ENCODE assay signal across 17 cellular contexts in the genomic region with DNA sequence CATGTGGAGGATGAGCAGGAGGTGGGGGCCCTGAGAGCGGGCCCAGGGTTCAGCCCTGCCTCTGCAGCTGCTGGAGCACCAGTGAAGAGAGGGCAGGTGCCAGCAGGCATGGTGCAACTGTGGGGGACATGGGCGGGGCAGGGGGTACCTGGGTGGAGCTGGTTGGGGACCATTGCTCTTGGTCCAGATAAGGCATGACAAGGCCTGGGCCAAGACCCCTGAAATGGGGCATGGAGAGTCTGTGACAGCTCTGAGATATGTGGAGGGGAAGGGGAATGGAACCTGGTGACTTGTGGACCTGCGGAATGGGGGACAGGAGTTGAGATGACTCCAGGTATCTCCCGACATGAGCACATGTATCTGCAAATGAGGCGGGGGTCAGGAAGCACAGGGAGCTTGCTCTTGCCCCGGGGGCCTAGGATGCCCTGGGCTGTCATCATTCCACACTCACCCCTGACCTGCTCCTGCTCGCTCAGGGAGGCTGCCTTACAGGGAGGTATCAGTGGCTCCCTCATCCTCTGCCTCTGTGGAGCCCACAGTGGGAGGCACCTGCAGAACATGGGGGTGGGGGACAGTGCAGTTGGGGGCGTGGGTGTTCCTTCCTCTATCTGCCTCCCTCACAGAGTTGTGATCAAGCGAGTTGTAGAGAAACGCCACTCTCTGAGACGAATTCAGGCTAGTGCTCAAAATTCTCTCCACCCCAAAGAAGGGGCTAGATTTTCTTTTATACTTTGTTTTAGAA. TPM values are rescaled to one million over a fixed set of nuclear protein-coding genes. Genes with fewer than 3 reads are reported as not detected.
DNase-seq lines count a peak whose midpoint lies in the region; ATAC-seq, FAIRE-seq and TF ChIP-seq lines count a peak whose summit lies in the region.
"Had no signal": no experiment of that assay in that cellular context is flagged by ENCODE, and none has a peak within 500 bp of the region (broad histone marks: within the 10 kb centered on the region; RNA-seq: fewer than 3 reads in every experiment).

No MANE protein-coding gene starts in this region.

- no peaks in the 10 kb centered on the region for H3K79me2 ChIP-seq in H1 (ENCODE audit: control insufficient read depth in 1 of 2, insufficient read depth in 2 of 2, low read length in 2 of 2)

- no peak overlapping the region for H3K18ac ChIP-seq in H1 (ENCODE audit: extremely low read depth, low read length)

- no peaks in the 10 kb centered on the region for H3K79me1 ChIP-seq in H1 (ENCODE audit: low read depth, low read length)

- peak overlapping the region; percentile 19; the same call in 1 of the 2 replicates for H2BK15ac ChIP-seq in H1 (ENCODE audit: low read length)

- no peak overlapping the region for H2BK120ac ChIP-seq in H1 (replicated peaks; ENCODE audit: low read depth, low read length)

- no peak for TF ChIP-seq RAD21 in H1 (IDR thresholded peaks at IDR 0.05 in 1 of 2, conservative IDR thresholded peaks at IDR 0.05 in 1 of 2; ENCODE audit: low read depth in 2 of 2, low read length in 2 of 2)

- H3K36me3 Mint-ChIP-seq in activated naive CD4-positive, alpha-beta T cell treated with anti-CD3 and anti-CD28 coated beads, Interleukin-2, amount 50 U/mL, for 24 hours = no peaks in the 10 kb centered on the region
- no peaks in the 10 kb centered on the region for H3K36me3 Mint-ChIP-seq in progenitor cell of endocrine pancreas (ENCODE audit: insufficient read depth)

- peak overlapping the region; percentile 10 for H4K91ac ChIP-seq in H1 (replicated peaks; ENCODE audit: insufficient read length, low read length)

- H3K36me3 ChIP-seq in H1 (ENCODE audit: control insufficient read depth in 2 of 4, insufficient read depth in 4 of 4, low read length in 3 of 4) = no peaks in the 10 kb centered on the region
- H3K36me3 ChIP-seq: left ventricle myocardium inferior, Peyer's patch had no signal

- intact Hi-C loops in lower leg skin (cut with DNase I; ENCODE audit: low total_unique reads) = no loop called here

- H3K4me3 Mint-ChIP-seq in activated naive CD4-positive, alpha-beta T cell treated with anti-CD3 and anti-CD28 coated beads, Interleukin-2, amount 50 U/mL, for 24 hours = peak overlapping the region; percentile 26
- no peak overlapping the region for H3K4me3 Mint-ChIP-seq in progenitor cell of endocrine pancreas (ENCODE audit: low read depth)

- H3K9me3 Mint-ChIP-seq in activated naive CD4-positive, alpha-beta T cell treated with anti-CD3 and anti-CD28 coated beads, Interleukin-2, amount 50 U/mL, for 24 hours = no peaks in the 10 kb centered on the region
- no peaks in the 10 kb centered on the region for H3K9me3 Mint-ChIP-seq in progenitor cell of endocrine pancreas (ENCODE audit: low read depth)

- WGBS in H1 (ENCODE audit: extremely low coverage in 1 of 2, insufficient coverage in 1 of 2, insufficient read length in 1 of 2, insufficient replicate concordance in 2 of 2, low coverage in 1 of 2, low lambda C conversion rate in 2 of 2, missing lambda C conversion rate in 1 of 2), 2 experiments = 90% methylated on average over 10 of the region's 11 CpGs; no CpG with 5 or more reads in 1 of the 2 experiments
- 72 to 76% methylated on average over 11 of the region's 11 CpGs for WGBS in lower leg skin, 2 donors

- H3K4me1 Mint-ChIP-seq in activated naive CD4-positive, alpha-beta T cell treated with anti-CD3 and anti-CD28 coated beads, Interleukin-2, amount 50 U/mL, for 24 hours = peaks cover 45% of the 10 kb centered on the region
- H3K4me1 Mint-ChIP-seq in progenitor cell of endocrine pancreas (ENCODE audit: low read depth) = peaks cover 45% of the 10 kb centered on the region

- CTCF ChIA-PET in H1 (lab: Charles Lee; ENCODE audit: partially characterized antibody) = interaction anchor here (0.7 to 7.8 kb wide), 5 partner anchors 13 to 174 kb away, joined by 3 to 50 read pairs (median 4); no protein-coding TSS in a partner anchor

- H4K5ac ChIP-seq in H1 (ENCODE audit: insufficient read length, low read depth, low read length) = no peak overlapping the region

- no peaks in the 10 kb centered on the region for H4K20me1 ChIP-seq in H1 (replicated peaks in 1 of 2; ENCODE audit: control insufficient read depth in 1 of 2, insufficient read depth in 2 of 2, low read length in 2 of 2)

- no peak for DNase-seq in activated naive CD4-positive, alpha-beta T cell (lab: John Stamatoyannopoulos, UW)
- DNase-seq in Jurkat, Clone E6-1 (ENCODE audit: low read depth, low spot score) = no peak
- DNase-seq in H1 (ENCODE audit: low read depth in 1 of 2, low spot score in 2 of 2) (no peak), progenitor cell of endocrine pancreas (ENCODE audit: low spot score, unreplicated experiment) (no peak), lower leg skin (ENCODE audit: low spot score in 2 of 2) (no peak), NCI-H526 treated with DMSO at 0.1 percent for 48 hours (lab: John Stamatoyannopoulos, UW) (no peak)
- DNase-seq: NCI-H2081 treated with DMSO at 0.1 percent for 48 hours; NCI-H748 treated with DMSO at 0.1 percent for 48 hours; stimulated activated CD4-positive, alpha-beta T cell treated with anti-CD3 and anti-CD28 coated beads, Interleukin-4, amount 100 ng/mL, for 24 hours had no signal

- POLR2A ChIA-PET in H1 (lab: Charles Lee; ENCODE audit: partially characterized antibody) = interaction anchor here (1.1 to 1.7 kb wide), 3 partner anchors 7 to 85 kb away, joined by 3 to 6 read pairs (median 5); no protein-coding TSS in a partner anchor

- H3K9ac ChIP-seq in H1 (replicated peaks in 1 of 4; ENCODE audit: extremely low read depth in 1 of 4, low read depth in 3 of 4, low read length in 3 of 4) = no peak overlapping the region

- no peak overlapping the region for H3K27ac ChIP-seq in H1 (ENCODE audit: low read depth, low read length)
- H3K27ac ChIP-seq: left ventricle myocardium inferior had no signal

- no peak for FAIRE-seq in H1 (lab: Jason Lieb, UNC)

- no peak for TF ChIP-seq EP300 in H1 (IDR thresholded peaks at IDR 0.05; ENCODE audit: borderline replicate concordance in 1 of 2, low read depth in 2 of 2, low read length in 2 of 2)

- peaks cover 0 to 2% (median 0%) of the 10 kb centered on the region in 4 experiments; a peak in 4 of 7 replicates for H3K27me3 ChIP-seq in H1 (replicated peaks in 1 of 4; ENCODE audit: control insufficient read depth in 3 of 4, extremely low read depth in 1 of 4, insufficient read depth in 3 of 4, low read length in 3 of 4)
- H3K27me3 ChIP-seq: Peyer's patch had no signal

- no peak overlapping the region for H2BK5ac ChIP-seq in H1 (ENCODE audit: low read depth, low read length)

- H3K14ac ChIP-seq in H1 (ENCODE audit: insufficient read length) = no peak overlapping the region

- H3K4me3 ChIP-seq in Jurkat, Clone E6-1 (ENCODE audit: low read length) = peak overlapping the region; percentile 21
- no peak overlapping the region for H3K4me3 ChIP-seq in H1 (ENCODE audit: extremely low read depth in 1 of 4, insufficient read depth in 2 of 4, low read depth in 3 of 4, low read length in 4 of 4)
- H3K4me3 ChIP-seq in lower leg skin (ENCODE audit: low read depth, poor library complexity, severe bottlenecking) = no peak overlapping the region
- H3K4me3 ChIP-seq: left ventricle myocardium inferior, Peyer's patch had no signal

- H3K9me3 ChIP-seq in H1 (ENCODE audit: insufficient read depth in 2 of 2, low read depth in 1 of 2, low read length in 1 of 2) = no peaks in the 10 kb centered on the region; a peak in 1 of 4 replicates
- H3K9me3 ChIP-seq: left ventricle myocardium inferior, Peyer's patch had no signal

- H3K4ac ChIP-seq in H1 (replicated peaks; ENCODE audit: insufficient read length, low read depth, low read length) = no peak overlapping the region

- TF ChIP-seq POLR2A in H1 (IDR thresholded peaks at IDR 0.05; ENCODE audit: control extremely low read depth in 1 of 2, low read depth in 2 of 2, low read length in 2 of 2) (no peak), lower leg skin (IDR thresholded peaks at IDR 0.05) (no peak)

- H3K23me2 ChIP-seq in H1 (ENCODE audit: low read depth, low read length) = no peaks in the 10 kb centered on the region; the same call in 1 of the 2 replicates

- 0 out of 2 replicates have a peak overlapping the region, but pooled peaks have one; percentile 76 for H2AK5ac ChIP-seq in H1 (ENCODE audit: low read depth, low read length)

- H3K27me3 Mint-ChIP-seq in activated naive CD4-positive, alpha-beta T cell treated with anti-CD3 and anti-CD28 coated beads, Interleukin-2, amount 50 U/mL, for 24 hours = no peaks in the 10 kb centered on the region
- H3K27me3 Mint-ChIP-seq in progenitor cell of endocrine pancreas = no peaks in the 10 kb centered on the region

- no peak overlapping the region for H3K4me2 ChIP-seq in H1 (ENCODE audit: insufficient read depth in 1 of 2, low read depth in 2 of 2, low read length in 2 of 2)

- no peak for TF ChIP-seq CTCF in H1 (IDR thresholded peaks at IDR 0.05; ENCODE audit: control extremely low read depth in 1 of 3, insufficient read depth in 1 of 3, low read depth in 1 of 3, low read length in 3 of 3)
- TF ChIP-seq CTCF in progenitor cell of endocrine pancreas (IDR thresholded peaks at IDR 0.05; ENCODE audit: unreplicated experiment) = no peak
- TF ChIP-seq CTCF in lower leg skin (IDR thresholded peaks at IDR 0.05) = no peak

- ATAC-seq in HG03045 (IDR thresholded peaks at IDR 0.05; ENCODE audit: unreplicated experiment) = no peak

- no peak overlapping the region for H3K27ac Mint-ChIP-seq in activated naive CD4-positive, alpha-beta T cell treated with anti-CD3 and anti-CD28 coated beads, Interleukin-2, amount 50 U/mL, for 24 hours
- peak overlapping the region; percentile 87 for H3K27ac Mint-ChIP-seq in progenitor cell of endocrine pancreas

- no peak overlapping the region; the same call in 1 of the 2 replicates for H2BK20ac ChIP-seq in H1 (ENCODE audit: low read length)

- peak overlapping the region; percentile 71; the same call in 1 of the 2 replicates for H2BK12ac ChIP-seq in H1 (ENCODE audit: low read depth, low read length)

- H3K4me1 ChIP-seq in H1 (replicated peaks in 1 of 4; ENCODE audit: control insufficient read depth in 3 of 4, insufficient read depth in 4 of 4, low read length in 3 of 4) = peaks cover 16 to 57% (median 44%) of the 10 kb centered on the region in 4 experiments

- no peak overlapping the region for H3K56ac ChIP-seq in H1 (replicated peaks; ENCODE audit: insufficient read length, low read depth, low read length)

- no peak overlapping the region for H3K23ac ChIP-seq in H1 (ENCODE audit: insufficient read length)

- H4K8ac ChIP-seq in H1 (ENCODE audit: extremely low read depth, insufficient read depth, low read length) = no peak overlapping the region

- H2AFZ ChIP-seq in H1 (ENCODE audit: low read length) = no peak overlapping the region

RNA-seq across cellular contexts. Expression of a gene that starts 40.2 kb away (rescaled TPM):
- not detected for polyA plus RNA-seq in Jurkat, Clone E6-1 (2012; ENCODE audit: insufficient read depth, insufficient read length)
- 0.15 TPM in 1 of 2 replicates, not detected in the other for total RNA-seq in H1 (2021; fragmentation: NEBNext Ultra II Directional; extraction: Animal tissue kit (Norgen Biotek cat#: 25700))
- 0.05 and 0.14 TPM in 2 replicates for polyA plus RNA-seq in H1 (2011; rRNA removed)
- 0.17 TPM for polyA plus RNA-seq in H1 (2011; cell fraction: cytosol; rRNA removed)
- 0.68 TPM for polyA plus RNA-seq in H1 (2011; cell fraction: nucleus; rRNA removed)
- polyA plus RNA-seq in H1 (2012, experiment 1 of 2) = 0.13 to 0.36 TPM (median 0.23 TPM) in 4 replicates
- polyA plus RNA-seq in H1 (2012, experiment 2 of 2) = not detected
- polyA plus RNA-seq in H1 (2013, experiment 1 of 2) = 0.02 TPM
- not detected for polyA plus RNA-seq in H1 (2013, experiment 2 of 2)
- polyA minus RNA-seq in H1 (2011; rRNA and poly(A)+ RNA removed) = not detected in 2 replicates
- polyA minus RNA-seq in H1 (2011; cell fraction: cytosol; rRNA and poly(A)+ RNA removed) = not detected
- not detected for polyA minus RNA-seq in H1 (2011; cell fraction: nucleus; rRNA and poly(A)+ RNA removed)
- not detected in 2 replicates for total RNA-seq in progenitor cell of endocrine pancreas
- not detected for total RNA-seq in lower leg skin
- total RNA-seq: fibroblast of lung, HT1080, left ventricle myocardium inferior, Peyer's patch, urinary bladder had no signal
- polyA plus RNA-seq: fibroblast of lung, neural cell, urinary bladder had no signal

RNA-seq across cellular contexts. Expression of a gene that starts 57.5 kb away (rescaled TPM):
- polyA plus RNA-seq in Jurkat, Clone E6-1 (2012; ENCODE audit: insufficient read depth, insufficient read length) = 121 TPM
- total RNA-seq in H1 (2021; fragmentation: NEBNext Ultra II Directional; extraction: Animal tissue kit (Norgen Biotek cat#: 25700)) = 106 and 108 TPM in 2 replicates
- 42.2 and 48.8 TPM in 2 replicates for polyA plus RNA-seq in H1 (2011; rRNA removed)
- 53.5 TPM for polyA plus RNA-seq in H1 (2011; cell fraction: cytosol; rRNA removed)
- polyA plus RNA-seq in H1 (2011; cell fraction: nucleus; rRNA removed) = 78.0 TPM
- 58.7 to 71.7 TPM (median 68.1 TPM) in 4 replicates for polyA plus RNA-seq in H1 (2012, experiment 1 of 2)
- 111 TPM for polyA plus RNA-seq in H1 (2012, experiment 2 of 2)
- polyA plus RNA-seq in H1 (2013, experiment 1 of 2) = 64.6 TPM
- polyA plus RNA-seq in H1 (2013, experiment 2 of 2) = 66.0 TPM
- 39.6 and 46.5 TPM in 2 replicates for polyA minus RNA-seq in H1 (2011; rRNA and poly(A)+ RNA removed)
- 43.1 TPM for polyA minus RNA-seq in H1 (2011; cell fraction: cytosol; rRNA and poly(A)+ RNA removed)
- polyA minus RNA-seq in H1 (2011; cell fraction: nucleus; rRNA and poly(A)+ RNA removed) = 41.5 TPM
- total RNA-seq in progenitor cell of endocrine pancreas (28.9 and 30.0 TPM in 2 replicates), lower leg skin (1 to 10 TPM; 1.8 to 6.7 (median 3.9) TPM)
